4 cellular contexts compared by ENCODE assay signal in genomic region chr3:180590396-180590795, GRCh38.
"Had no signal": no experiment of that assay in that cellular context is flagged by ENCODE, and none has a peak within 500 bp of the region (broad histone marks: within the 10 kb centered on the region; RNA-seq: fewer than 3 reads in every experiment).

No MANE protein-coding gene starts in this region.

- H3K4me3 ChIP-seq: GM23338 had no signal

- DNase-seq: H9, HCEC 1CT, IMR-90 had no signal

- ATAC-seq: GM23338 had no signal
